Comparison of ENCODE assay signal across 21 cellular contexts in the genomic region with DNA sequence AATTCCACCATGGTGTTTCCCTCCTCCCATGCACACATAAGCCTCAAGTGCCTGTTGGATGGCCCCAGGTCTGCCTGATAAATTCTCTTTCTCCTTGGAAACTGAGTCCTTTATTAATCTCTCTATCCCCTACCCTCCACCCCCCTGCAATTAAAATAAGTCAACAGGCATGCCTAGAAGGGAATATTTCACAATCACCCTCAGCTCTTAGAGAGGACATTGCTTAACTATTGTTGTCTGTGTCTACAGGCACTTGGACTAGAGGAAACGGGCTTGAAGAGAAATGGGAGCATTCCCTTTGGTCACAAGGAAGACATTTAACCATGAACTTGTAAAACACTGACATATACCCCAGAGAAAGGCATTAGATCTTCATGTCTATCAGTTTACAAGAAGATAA. TPM values are rescaled to one million over a fixed set of nuclear protein-coding genes. Genes with fewer than 3 reads are reported as not detected.
"Had no signal": no experiment of that assay in that cellular context is flagged by ENCODE, and none has a peak within 500 bp of the region (broad histone marks: within the 10 kb centered on the region; RNA-seq: fewer than 3 reads in every experiment).

No MANE protein-coding gene starts in this region.

- H3K4me3 ChIP-seq: coronary artery, lung, skin epidermis, stomach, thoracic aorta had no signal

- H3K27me3 ChIP-seq: stomach had no signal

- H3K4me3 Mint-ChIP-seq: activated CD8-positive, alpha-beta T cell treated with anti-CD3 and anti-CD28 coated beads, Interleukin-2, amount 10 ng/mL, durations not matched to agents 7 days and 5 days; effector memory CD8-positive, alpha-beta T cell; naive thymus-derived CD4-positive, alpha-beta T cell had no signal

- H3K27ac ChIP-seq: coronary artery, epithelial cell of prostate, parathyroid adenoma, skin epidermis, stomach, thoracic aorta had no signal

- H3K9ac ChIP-seq: parathyroid adenoma had no signal

- H3K9me3 ChIP-seq: thoracic aorta had no signal

- FAIRE-seq: urothelium cell line had no signal

- H2AFZ ChIP-seq: parathyroid adenoma had no signal

- H3K36me3 ChIP-seq: thoracic aorta had no signal

- H3K4me1 Mint-ChIP-seq: naive thymus-derived CD4-positive, alpha-beta T cell had no signal

- DNase-seq: activated CD4-positive, alpha-beta T cell treated with anti-CD3 and anti-CD28 coated beads for 48 hours; activated CD8-positive, alpha-beta memory T cell treated with anti-CD3 and anti-CD28 coated beads, Interleukin-2, amount 50 U/mL, for 48 hours; activated CD8-positive, alpha-beta T cell treated with anti-CD3 and anti-CD28 coated beads, Interleukin-2, amount 10 ng/mL, durations not matched to agents 7 days and 5 days; activated naive CD4-positive, alpha-beta T cell treated with Interleukin-2 at 50 U/mL for 16 hours; effector memory CD8-positive, alpha-beta T cell; hypothalamus; naive thymus-derived CD4-positive, alpha-beta T cell; retina; stimulated activated CD4-positive, alpha-beta T cell treated with anti-CD3 and anti-CD28 coated beads, Interleukin-4, amount 100 ng/mL, for 4 hours; stomach had no signal

- ATAC-seq: activated CD8-positive, alpha-beta T cell treated with anti-CD3 and anti-CD28 coated beads, Interleukin-2, amount 10 ng/mL, durations not matched to agents 7 days and 5 days; effector memory CD8-positive, alpha-beta T cell; naive thymus-derived CD4-positive, alpha-beta T cell had no signal

- H3K4me1 ChIP-seq: parathyroid adenoma, stomach had no signal

- H3K27ac Mint-ChIP-seq: activated CD8-positive, alpha-beta T cell treated with anti-CD3 and anti-CD28 coated beads, Interleukin-2, amount 10 ng/mL, durations not matched to agents 7 days and 5 days; effector memory CD8-positive, alpha-beta T cell; naive thymus-derived CD4-positive, alpha-beta T cell had no signal

- H3K79me2 ChIP-seq: parathyroid adenoma had no signal

RNA-seq across cellular contexts. Expression of gene RCVRN, which starts 39.5 kb away (rescaled TPM):
- total RNA-seq: activated CD8-positive, alpha-beta T cell treated with anti-CD3 and anti-CD28 coated beads, Interleukin-2, amount 10 ng/mL, durations not matched to agents 7 days and 5 days; glomerular endothelial cell had no signal
- polyA plus RNA-seq: naive thymus-derived CD4-positive, alpha-beta T cell had no signal

RNA-seq across cellular contexts. Expression of gene GLP2R, which starts 39.9 kb away (rescaled TPM):
- total RNA-seq: activated CD8-positive, alpha-beta T cell treated with anti-CD3 and anti-CD28 coated beads, Interleukin-2, amount 10 ng/mL, durations not matched to agents 7 days and 5 days; glomerular endothelial cell; mononuclear cell; naive thymus-derived CD4-positive, alpha-beta T cell had no signal
- polyA plus RNA-seq: naive thymus-derived CD4-positive, alpha-beta T cell had no signal

RNA-seq across cellular contexts. Expression of gene GSG1L2, which starts 43.7 kb away (rescaled TPM):
- total RNA-seq: activated CD8-positive, alpha-beta T cell treated with anti-CD3 and anti-CD28 coated beads, Interleukin-2, amount 10 ng/mL, durations not matched to agents 7 days and 5 days; cardiac septum; glomerular endothelial cell; lung; mononuclear cell; naive thymus-derived CD4-positive, alpha-beta T cell; stomach; thoracic aorta had no signal
- polyA plus RNA-seq: adipose tissue; lung; naive thymus-derived CD4-positive, alpha-beta T cell; stomach had no signal
